Comparison of ENCODE assay signal across 12 cellular contexts in the genomic region with DNA sequence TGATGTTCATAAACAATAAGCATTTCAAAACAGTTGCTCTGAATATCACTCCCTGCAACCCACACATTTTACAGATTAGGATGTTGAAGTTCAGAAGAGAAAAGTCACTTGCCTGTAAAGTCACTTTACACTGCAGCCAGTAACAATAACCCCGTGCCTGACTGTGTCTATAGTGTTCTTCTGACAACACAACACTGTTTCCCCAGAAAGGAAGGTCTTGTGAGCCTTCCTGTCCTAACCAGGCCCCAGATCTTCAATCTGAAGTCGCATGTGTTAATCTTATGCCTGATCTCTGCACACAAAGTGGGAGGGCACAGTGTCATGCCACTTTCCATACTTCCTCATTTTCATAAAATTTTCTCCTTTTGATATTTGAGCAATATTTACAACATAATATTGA.
DNase-seq lines count a peak whose midpoint lies in the region; ATAC-seq and TF ChIP-seq lines count a peak whose summit lies in the region.
"Had no signal": no experiment of that assay in that cellular context is flagged by ENCODE, and none has a peak within 500 bp of the region (broad histone marks: within the 10 kb centered on the region; RNA-seq: fewer than 3 reads in every experiment).

No MANE protein-coding gene starts in this region.

- DNase-seq in Calu3 (no peak), PC-3 (no peak), erythroblast (lab: John Stamatoyannopoulos, UW) (peak; percentile 14 to 31), sciatic nerve (ENCODE audit: low spot score) (no peak), posterior cingulate gyrus (no peak), NCI-H2227 treated with DMSO at 0.1 percent for 48 hours (lab: John Stamatoyannopoulos, UW) (no peak)
- DNase-seq: activated T-cell treated with anti-CD3 and anti-CD28 coated beads, Interleukin-2, amount 50 U/mL, for 72 hours; CD4-positive, CD25-positive, alpha-beta regulatory T cell; NCI-H1930 had no signal

- TF ChIP-seq POLR2A in erythroblast (IDR thresholded peaks at IDR 0.05; ENCODE audit: low read length), result no peak

- POLR2A ChIA-PET in PC-3 (lab: Charles Lee; ENCODE audit: unreplicated experiment), result interaction anchor here (0.6 kb wide), 1 partner anchor 14 kb away, joined by 6 read pairs; no protein-coding TSS in a partner anchor

- H3F3A ChIP-seq in PC-3 (ENCODE audit: low read length, unreplicated experiment), result peaks cover 21% of the 10 kb centered on the region

- no peak for TF ChIP-seq CTCF in Calu3 (IDR thresholded peaks at IDR 0.05; ENCODE audit: unreplicated experiment)
- TF ChIP-seq CTCF in PC-3 (conservative IDR thresholded peaks at IDR 0.05; ENCODE audit: low read depth, low read length), result no peak

- H3K9me2 ChIP-seq in PC-3 (replicated peaks; ENCODE audit: low read length), result no peaks in the 10 kb centered on the region

- H3K27ac Mint-ChIP-seq in Calu3 (ENCODE audit: unreplicated experiment), result peak overlapping the region; percentile 24
- H3K27ac Mint-ChIP-seq: activated T-cell treated with anti-CD3 and anti-CD28 coated beads, Interleukin-2, amount 50 U/mL, for 72 hours; CD4-positive, CD25-positive, alpha-beta regulatory T cell; natural killer cell treated with Interleukin-12 subunit alpha and Interleukin-12 subunit beta and Interleukin-15 and Interleukin-18, amount 100 ng/mL, for 72 hours had no signal

- peaks cover 34% of the 10 kb centered on the region for H3K79me2 ChIP-seq in PC-3 (ENCODE audit: low read length)

- H3K36me3 ChIP-seq in PC-3 (ENCODE audit: low read depth, low read length), result peaks cover 81% of the 10 kb centered on the region

- no peaks in the 10 kb centered on the region for H4K20me1 ChIP-seq in PC-3 (ENCODE audit: low read length)

- H2AFZ ChIP-seq in PC-3 (ENCODE audit: low read length), result no peak overlapping the region

- peaks cover 21% of the 10 kb centered on the region for H3K4me1 Mint-ChIP-seq in Calu3 (ENCODE audit: low read depth, unreplicated experiment)

- no TSS peak for BruUV-seq in Calu3 (replicated peaks; lab: Mats Ljungman, UMichigan)
- TSS peak; percentile 92 for BruUV-seq in PC-3 (replicated peaks; lab: Mats Ljungman, UMichigan)

- peak overlapping the region; percentile 53 for H3K4me2 ChIP-seq in PC-3 (ENCODE audit: low read length)

- no peaks in the 10 kb centered on the region for H3K27me3 ChIP-seq in PC-3 (ENCODE audit: low read length)

- H3K9ac ChIP-seq in PC-3 (ENCODE audit: low read length), result peak overlapping the region; percentile 1; the same call in 1 of the 2 replicates

- peaks cover 22% of the 10 kb centered on the region for H3K36me3 Mint-ChIP-seq in Calu3 (ENCODE audit: insufficient read depth, unreplicated experiment)

- no peaks in the 10 kb centered on the region for H3K27me3 Mint-ChIP-seq in Calu3 (ENCODE audit: unreplicated experiment)
- H3K27me3 Mint-ChIP-seq: CD4-positive, CD25-positive, alpha-beta regulatory T cell; natural killer cell treated with Interleukin-12 subunit alpha and Interleukin-12 subunit beta and Interleukin-15 and Interleukin-18, amount 100 ng/mL, for 72 hours had no signal

- peak; percentile 9 for ATAC-seq in PC-3
- peak; percentile 40 for ATAC-seq in sciatic nerve
- ATAC-seq in HG03095 (IDR thresholded peaks at IDR 0.05; ENCODE audit: unreplicated experiment), result no peak
- no peak for ATAC-seq in HG02571 (IDR thresholded peaks at IDR 0.05; ENCODE audit: unreplicated experiment)
- ATAC-seq: activated T-cell treated with anti-CD3 and anti-CD28 coated beads, Interleukin-2, amount 50 U/mL, for 72 hours; natural killer cell treated with Interleukin-12 subunit alpha and Interleukin-12 subunit beta and Interleukin-15 and Interleukin-18, amount 100 ng/mL, for 72 hours had no signal

- H3K27ac ChIP-seq in PC-3 (ENCODE audit: low read length), result peak overlapping the region; percentile 68

- CTCF ChIA-PET in Calu3 (lab: Charles Lee), result no interaction called here
- CTCF ChIA-PET in PC-3 (lab: Charles Lee), result no interaction called here

- peaks cover 40% of the 10 kb centered on the region for H3K4me1 ChIP-seq in PC-3 (ENCODE audit: insufficient read depth, low read length)

- peaks cover 14% of the 10 kb centered on the region for H3K9me3 ChIP-seq in PC-3 (ENCODE audit: low read length)

- intact Hi-C loops in Calu3 (cut with micrococcal nuclease; ENCODE audit: unreplicated experiment), result no loop called here
- intact Hi-C loops in PC-3 (cut with micrococcal nuclease), result loop anchor here (1.0 to 2.0 kb wide), 3 partner anchors 9 to 27 kb away; no protein-coding TSS in a partner anchor
- intact Hi-C loops in sciatic nerve (cut with DNase I), result no loop called here
- intact Hi-C loops in posterior cingulate gyrus (cut with DNase I), result no loop called here

- H3K9me3 Mint-ChIP-seq in Calu3 (ENCODE audit: low read depth, unreplicated experiment), result peaks cover 8% of the 10 kb centered on the region

- H3K4me3 Mint-ChIP-seq in Calu3 (ENCODE audit: low read depth, unreplicated experiment), result no peak overlapping the region
- H3K4me3 Mint-ChIP-seq: activated T-cell treated with anti-CD3 and anti-CD28 coated beads, Interleukin-2, amount 50 U/mL, for 72 hours; CD4-positive, CD25-positive, alpha-beta regulatory T cell; natural killer cell treated with Interleukin-12 subunit alpha and Interleukin-12 subunit beta and Interleukin-15 and Interleukin-18, amount 100 ng/mL, for 72 hours had no signal

- H3K4me3 ChIP-seq in PC-3 (ENCODE audit: low read length), result no peak overlapping the region

Comparison
In these comparisons a context has a peak if more than half of its experiments do, and no peak if none do; other contexts are left out.
1. DNase-seq: peak in erythroblast (2 of 2); none in Calu3 (single experiment), PC-3 (single experiment), sciatic nerve (single experiment), posterior cingulate gyrus (0 of 10) and NCI-H2227 treated with DMSO at 0.1 percent for 48 hours (single experiment).
2. ATAC-seq: peak in PC-3 (single experiment) and sciatic nerve (single experiment); none in HG03095 (single experiment) and HG02571 (single experiment).